ENCODE assay signal across 8 cellular contexts in the genomic region with DNA sequence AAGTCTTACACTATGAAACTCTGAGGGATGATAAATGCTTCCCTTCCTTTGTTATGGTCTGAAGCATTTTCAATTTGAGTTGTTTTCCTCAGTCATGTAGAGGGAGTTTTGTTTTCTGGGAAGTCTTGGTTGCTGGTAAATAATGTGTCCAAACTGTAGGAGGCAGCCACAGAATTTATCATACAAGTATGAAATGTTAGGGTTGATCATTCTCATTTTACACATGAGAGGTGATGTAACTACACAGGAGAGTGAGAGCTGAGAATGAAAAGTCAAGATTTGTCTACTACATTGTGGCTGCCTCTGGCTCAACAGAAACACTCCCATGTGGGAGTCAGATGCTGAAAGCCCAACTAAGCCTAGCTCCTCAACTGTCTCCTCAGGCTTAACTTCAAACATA.
DNase-seq lines count a peak whose midpoint lies in the region; ATAC-seq and TF ChIP-seq lines count a peak whose summit lies in the region.

No MANE protein-coding gene starts in this region.

- peaks cover 5 to 9% of the 10 kb centered on the region in 2 donors for H3K36me3 Mint-ChIP-seq in activated T-cell treated with anti-CD3 and anti-CD28 coated beads, Interleukin-2, amount 50 U/mL, for 72 hours (ENCODE audit: insufficient read depth in 2 of 2)
- H3K36me3 Mint-ChIP-seq in nephron (ENCODE audit: low read depth): no peaks in the 10 kb centered on the region

- peaks cover 98% of the 10 kb centered on the region for H3K4me1 Mint-ChIP-seq in activated T-cell treated with anti-CD3 and anti-CD28 coated beads, Interleukin-2, amount 50 U/mL, for 72 hours (ENCODE audit: low read depth)
- peaks cover 54% of the 10 kb centered on the region for H3K4me1 Mint-ChIP-seq in nephron

- TF ChIP-seq CTCF in nephron (IDR thresholded peaks at IDR 0.05; ENCODE audit: unreplicated experiment in 3 of 3): no peak

- peaks cover 0 to 1% of the 10 kb centered on the region in 2 donors for H3K9me3 Mint-ChIP-seq in activated T-cell treated with anti-CD3 and anti-CD28 coated beads, Interleukin-2, amount 50 U/mL, for 72 hours
- no peaks in the 10 kb centered on the region for H3K9me3 Mint-ChIP-seq in nephron

- ATAC-seq in GM19043 (IDR thresholded peaks at IDR 0.05; ENCODE audit: low read depth, unreplicated experiment) (peak; percentile 17), HG02759 (IDR thresholded peaks at IDR 0.05; ENCODE audit: unreplicated experiment) (peak; percentile 34), left lobe of liver (no peak)
- peak; percentile 76 to 78 for ATAC-seq in activated T-cell treated with anti-CD3 and anti-CD28 coated beads, Interleukin-2, amount 50 U/mL, for 72 hours (replicated peaks in 1 of 2)

- no peaks in the 10 kb centered on the region for H3K27me3 Mint-ChIP-seq in activated T-cell treated with anti-CD3 and anti-CD28 coated beads, Interleukin-2, amount 50 U/mL, for 72 hours (ENCODE audit: low read depth)
- H3K27me3 Mint-ChIP-seq in nephron (ENCODE audit: low read depth): no peaks in the 10 kb centered on the region

- peak in 1 of 2 donors; percentile 24 for DNase-seq in activated T-cell treated with anti-CD3 and anti-CD28 coated beads, Interleukin-2, amount 50 U/mL, for 72 hours
- no peak for DNase-seq in cerebellar cortex (ENCODE audit: low spot score)
- no peak for DNase-seq in DMS153 treated with DMSO at 0.1 percent for 48 hours (lab: John Stamatoyannopoulos, UW; ENCODE audit: unreplicated experiment)
- no peak for DNase-seq in DMS114 treated with DMSO at 0.1 percent for 48 hours (lab: John Stamatoyannopoulos, UW; ENCODE audit: unreplicated experiment)
- DNase-seq in left lobe of liver (ENCODE audit: low spot score): no peak

- H3K27ac Mint-ChIP-seq in activated T-cell treated with anti-CD3 and anti-CD28 coated beads, Interleukin-2, amount 50 U/mL, for 72 hours: peak overlapping the region; percentile 77
- H3K27ac Mint-ChIP-seq in nephron: peak overlapping the region; percentile 46 to 95 (median 65)

- peak overlapping the region; percentile 71 to 79 for H3K4me3 Mint-ChIP-seq in activated T-cell treated with anti-CD3 and anti-CD28 coated beads, Interleukin-2, amount 50 U/mL, for 72 hours
- peak overlapping the region in 1 of 3 experiments; percentile 19 for H3K4me3 Mint-ChIP-seq in nephron
